Comparison of ENCODE assay signal across 24 cellular contexts in genomic region chr18:76567835-76568445, GRCh38.
"Had no signal": no experiment of that assay in that cellular context is flagged by ENCODE, and none has a peak within 500 bp of the region (broad histone marks: within the 10 kb centered on the region; RNA-seq: fewer than 3 reads in every experiment).

No MANE protein-coding gene starts in this region.

- H3K27me3 ChIP-seq: colonic mucosa, foreskin keratinocyte, stomach, transverse colon had no signal

- H3K9me3 Mint-ChIP-seq: endodermal cell; immature natural killer cell; naive thymus-derived CD8-positive, alpha-beta T cell had no signal

- H3K4me3 Mint-ChIP-seq: endodermal cell; naive thymus-derived CD8-positive, alpha-beta T cell; neural crest cell had no signal

- H3K4me1 ChIP-seq: parathyroid adenoma, psoas muscle had no signal

- H3K9me3 ChIP-seq: colonic mucosa, mucosa of descending colon, psoas muscle, stomach, thoracic aorta, transverse colon had no signal

- H3K27ac Mint-ChIP-seq: endodermal cell; immature natural killer cell; naive thymus-derived CD8-positive, alpha-beta T cell had no signal

- H2AFZ ChIP-seq: parathyroid adenoma had no signal

- ATAC-seq: foreskin keratinocyte; left colon; mucosa of descending colon; naive thymus-derived CD8-positive, alpha-beta T cell; psoas muscle; sciatic nerve had no signal

- DNase-seq: cerebellar nuclear complex; colonic mucosa; effector CD4-positive, alpha-beta T cell; endodermal cell; erythroblast; immature natural killer cell; left colon; mucosa of descending colon; naive thymus-derived CD8-positive, alpha-beta T cell; occipital lobe; psoas muscle; retina; stimulated activated CD4-positive, alpha-beta T cell treated with anti-CD3 and anti-CD28 coated beads, Interleukin-2, amount 100 ng/mL, for 24 hours; stimulated activated CD4-positive, alpha-beta T cell treated with anti-CD3 and anti-CD28 coated beads, Interleukin-4, amount 100 ng/mL, for 4 hours; stimulated activated naive CD4-positive, alpha-beta T cell; stomach; substantia nigra; transverse colon had no signal

- H3K9ac ChIP-seq: parathyroid adenoma had no signal

- FAIRE-seq: endothelial cell of umbilical vein had no signal

- H3K36me3 ChIP-seq: colonic mucosa, stomach, thoracic aorta, transverse colon had no signal

- H3K36me3 Mint-ChIP-seq: immature natural killer cell; naive thymus-derived CD8-positive, alpha-beta T cell had no signal

- H3K27ac ChIP-seq: colonic mucosa, foreskin keratinocyte, parathyroid adenoma, psoas muscle, thoracic aorta, transverse colon had no signal

- H3K4me3 ChIP-seq: colonic mucosa, mucosa of descending colon, psoas muscle, stomach, thoracic aorta, transverse colon had no signal
